ENCODE assay signal across 9 cellular contexts in genomic region chr13:30408319-30409101, GRCh38. TPM values are rescaled to one million over a fixed set of nuclear protein-coding genes. Genes with fewer than 3 reads are reported as not detected.
A peak's percentile ranks its signal among the peaks of the same experiment; 100 is the strongest.
DNase-seq lines count a peak whose midpoint lies in the region; ATAC-seq and TF ChIP-seq lines count a peak whose summit lies in the region.
"Had no signal": no experiment of that assay in that cellular context is flagged by ENCODE, and none has a peak within 500 bp of the region (broad histone marks: within the 10 kb centered on the region; RNA-seq: fewer than 3 reads in every experiment).

No MANE protein-coding gene starts in this region.

- H3K9me2 ChIP-seq in OCI-LY7 (ENCODE audit: insufficient read depth, low read length), result no peaks in the 10 kb centered on the region

- H4K20me1 ChIP-seq in OCI-LY7 (ENCODE audit: insufficient read depth, low read length), result no peaks in the 10 kb centered on the region

- no peaks in the 10 kb centered on the region for H3K9me3 ChIP-seq in A673 (ENCODE audit: low read depth, low read length, poor library complexity, severe bottlenecking)
- no peaks in the 10 kb centered on the region for H3K9me3 ChIP-seq in OCI-LY7 (ENCODE audit: low read length)

- H3K4me3 ChIP-seq in A673 (ENCODE audit: low read depth, low read length, poor library complexity, severe bottlenecking) (no peak overlapping the region), OCI-LY7 (ENCODE audit: low read depth, low read length, poor library complexity, severe bottlenecking) (no peak overlapping the region), fibroblast of the aortic adventitia (ENCODE audit: low read depth, low read length) (peak overlapping the region; percentile 37)

- peak overlapping the region; percentile 78 for H3K4me3 Mint-ChIP-seq in natural killer cell treated with Interleukin-12 subunit alpha and Interleukin-12 subunit beta and Interleukin-15 and Interleukin-18, amount 100 ng/mL, for 72 hours

- POLR2A ChIA-PET in A673 (lab: Charles Lee; ENCODE audit: low non-redundant PET) (no interaction called here), OCI-LY7 (lab: Charles Lee) (interaction anchor here (0.7 kb wide), 1 partner anchor 57 kb away, joined by 3 read pairs; the partner anchor contains the start of gene HMGB1)

- CTCF ChIA-PET in A673 (lab: Charles Lee) (no interaction called here), OCI-LY7 (lab: Charles Lee; ENCODE audit: unreplicated experiment) (no interaction called here)

- ATAC-seq in GM18868 (IDR thresholded peaks at IDR 0.05; ENCODE audit: unreplicated experiment), result peak; percentile 94
- peak; percentile 88 for ATAC-seq in HG03108 (IDR thresholded peaks at IDR 0.05; ENCODE audit: unreplicated experiment)
- peak; percentile 93 to 96 for ATAC-seq in natural killer cell treated with Interleukin-12 subunit alpha and Interleukin-12 subunit beta and Interleukin-15 and Interleukin-18, amount 100 ng/mL, for 72 hours
- ATAC-seq in stimulated activated naive CD8-positive, alpha-beta T cell treated with anti-CD3 and anti-CD28 coated beads, Interleukin-15, Interleukin-2, amounts not matched to agents 100 U/mL and 50 U/mL, for 24 hours, result peak; percentile 96
- ATAC-seq: HCT116 had no signal

- H3K9me3 Mint-ChIP-seq in natural killer cell treated with Interleukin-12 subunit alpha and Interleukin-12 subunit beta and Interleukin-15 and Interleukin-18, amount 100 ng/mL, for 72 hours, result no peaks in the 10 kb centered on the region

- H3K36me3 ChIP-seq in A673 (ENCODE audit: insufficient read depth, low read length, poor library complexity, severe bottlenecking) (no peaks in the 10 kb centered on the region), OCI-LY7 (ENCODE audit: insufficient read depth, low read length) (no peaks in the 10 kb centered on the region)

- H3K79me2 ChIP-seq in OCI-LY7 (ENCODE audit: insufficient read depth, low read depth, low read length), result no peaks in the 10 kb centered on the region

- H3K36me3 Mint-ChIP-seq in natural killer cell treated with Interleukin-12 subunit alpha and Interleukin-12 subunit beta and Interleukin-15 and Interleukin-18, amount 100 ng/mL, for 72 hours, result no peaks in the 10 kb centered on the region

- H3K27me3 ChIP-seq in A673 (replicated peaks; ENCODE audit: insufficient read depth, low read depth, low read length, poor library complexity), result no peaks in the 10 kb centered on the region

- H3K4me2 ChIP-seq in OCI-LY7 (ENCODE audit: low read length), result peak overlapping the region; percentile 32

- TF ChIP-seq CTCF in A673 (conservative IDR thresholded peaks at IDR 0.05; ENCODE audit: low read depth, low read length) (no peak), OCI-LY7 (conservative IDR thresholded peaks at IDR 0.05; ENCODE audit: low read length) (peak; percentile 72), fibroblast of the aortic adventitia (IDR thresholded peaks at IDR 0.05; ENCODE audit: insufficient read depth, low read length) (peak; percentile 77)

- no peak for DNase-seq in A673 (ENCODE audit: low spot score)
- peak; percentile 88 for DNase-seq in OCI-LY7 (ENCODE audit: low spot score)
- DNase-seq in activated effector memory CD4-positive, alpha-beta T cell treated with Interleukin-2 at 50 U/mL for 16 hours, result peak; percentile 86
- DNase-seq in fibroblast of the aortic adventitia (ENCODE audit: low read depth), result peak; percentile 89
- DNase-seq in natural killer cell treated with Interleukin-12 subunit alpha and Interleukin-12 subunit beta and Interleukin-15 and Interleukin-18, amount 100 ng/mL, for 72 hours (ENCODE audit: low spot score), result peak; percentile 87
- peak; percentile 93 for DNase-seq in stimulated activated naive CD8-positive, alpha-beta T cell treated with anti-CD3 and anti-CD28 coated beads, Interleukin-15, Interleukin-2, amounts not matched to agents 100 U/mL and 50 U/mL, for 24 hours

- intact Hi-C loops in A673 (cut with micrococcal nuclease; ENCODE audit: unreplicated experiment), result loop anchor here (5.0 kb wide), 1 partner anchor 276 kb away; no protein-coding TSS in a partner anchor
- intact Hi-C loops in OCI-LY7 (cut with micrococcal nuclease; ENCODE audit: unreplicated experiment), result loop anchor here (1.0 kb wide), 1 partner anchor 37 kb away; no protein-coding TSS in a partner anchor

- no TSS peak for BruUV-seq in A673 (replicated peaks; lab: Mats Ljungman, UMichigan)
- no TSS peak for BruUV-seq in OCI-LY7 (replicated peaks; lab: Mats Ljungman, UMichigan)

- H3K4me1 ChIP-seq in A673 (ENCODE audit: insufficient read depth, low read length, poor library complexity, severe bottlenecking) (peaks cover 67% of the 10 kb centered on the region), OCI-LY7 (ENCODE audit: insufficient read depth, low read length, poor library complexity, severe bottlenecking) (peaks cover 57% of the 10 kb centered on the region)

- peak overlapping the region; percentile 97 for H3K27ac ChIP-seq in A673 (ENCODE audit: low read depth, low read length, poor library complexity, severe bottlenecking)
- H3K27ac ChIP-seq in OCI-LY7 (ENCODE audit: low read depth, low read length, poor library complexity, severe bottlenecking), result peak overlapping the region; percentile 26

- H2AFZ ChIP-seq in OCI-LY7 (ENCODE audit: low read length), result peak overlapping the region; percentile 56; the same call in 1 of the 2 replicates

- H3K4me1 Mint-ChIP-seq in natural killer cell treated with Interleukin-12 subunit alpha and Interleukin-12 subunit beta and Interleukin-15 and Interleukin-18, amount 100 ng/mL, for 72 hours (ENCODE audit: low read depth in 2 of 2), result peaks cover 18 to 19% of the 10 kb centered on the region in 2 donors

- H3K27ac Mint-ChIP-seq in natural killer cell treated with Interleukin-12 subunit alpha and Interleukin-12 subunit beta and Interleukin-15 and Interleukin-18, amount 100 ng/mL, for 72 hours, result no peak overlapping the region

- no peaks in the 10 kb centered on the region for H3K27me3 Mint-ChIP-seq in natural killer cell treated with Interleukin-12 subunit alpha and Interleukin-12 subunit beta and Interleukin-15 and Interleukin-18, amount 100 ng/mL, for 72 hours

RNA-seq across cellular contexts. Expression of gene UBE2L5, which starts 13.8 kb away (rescaled TPM):
- total RNA-seq in A673 (2021) (0.21 TPM in 1 of 2 replicates, not detected in the other), OCI-LY7 (2022) (1.00 and 1.8 TPM in 2 replicates), fibroblast of the aortic adventitia (ENCODE audit: low replicate concordance) (under 0.01 TPM in 1 of 2 replicates, not detected in the other)
- 0.15 and 0.22 TPM in 2 replicates for total RNA-seq in OCI-LY7 (2014; rRNA removed; shearing (Covaris generic))
- total RNA-seq in natural killer cell treated with Interleukin-12 subunit alpha and Interleukin-12 subunit beta and Interleukin-15 and Interleukin-18, amount 100 ng/mL, for 72 hours, result not detected

RNA-seq across cellular contexts. Expression of gene HMGB1, which starts 57.2 kb away (rescaled TPM):
- 1,533 and 1,602 TPM in 2 replicates for total RNA-seq in A673 (2021)
- 1,288 and 1,675 TPM in 2 replicates for total RNA-seq in OCI-LY7 (2014; rRNA removed; shearing (Covaris generic))
- 1,114 and 1,344 TPM in 2 replicates for total RNA-seq in OCI-LY7 (2022)
- 319 and 407 TPM in 2 replicates for total RNA-seq in fibroblast of the aortic adventitia (ENCODE audit: low replicate concordance)
- 100 to 1,000 TPM; 302 to 423 TPM for total RNA-seq in natural killer cell treated with Interleukin-12 subunit alpha and Interleukin-12 subunit beta and Interleukin-15 and Interleukin-18, amount 100 ng/mL, for 72 hours
